In genomic region chr2:96934831-96935545, GRCh38 we compare ENCODE assay signal across 1 cellular context.
TF ChIP-seq lines count a peak whose summit lies in the region.

No MANE protein-coding gene starts in this region.

TF ChIP-seq in HepG2, 621 proteins besides CTCF, POLR2A, EP300 and RAD21:
- TF ChIP-seq, protein P1, sequence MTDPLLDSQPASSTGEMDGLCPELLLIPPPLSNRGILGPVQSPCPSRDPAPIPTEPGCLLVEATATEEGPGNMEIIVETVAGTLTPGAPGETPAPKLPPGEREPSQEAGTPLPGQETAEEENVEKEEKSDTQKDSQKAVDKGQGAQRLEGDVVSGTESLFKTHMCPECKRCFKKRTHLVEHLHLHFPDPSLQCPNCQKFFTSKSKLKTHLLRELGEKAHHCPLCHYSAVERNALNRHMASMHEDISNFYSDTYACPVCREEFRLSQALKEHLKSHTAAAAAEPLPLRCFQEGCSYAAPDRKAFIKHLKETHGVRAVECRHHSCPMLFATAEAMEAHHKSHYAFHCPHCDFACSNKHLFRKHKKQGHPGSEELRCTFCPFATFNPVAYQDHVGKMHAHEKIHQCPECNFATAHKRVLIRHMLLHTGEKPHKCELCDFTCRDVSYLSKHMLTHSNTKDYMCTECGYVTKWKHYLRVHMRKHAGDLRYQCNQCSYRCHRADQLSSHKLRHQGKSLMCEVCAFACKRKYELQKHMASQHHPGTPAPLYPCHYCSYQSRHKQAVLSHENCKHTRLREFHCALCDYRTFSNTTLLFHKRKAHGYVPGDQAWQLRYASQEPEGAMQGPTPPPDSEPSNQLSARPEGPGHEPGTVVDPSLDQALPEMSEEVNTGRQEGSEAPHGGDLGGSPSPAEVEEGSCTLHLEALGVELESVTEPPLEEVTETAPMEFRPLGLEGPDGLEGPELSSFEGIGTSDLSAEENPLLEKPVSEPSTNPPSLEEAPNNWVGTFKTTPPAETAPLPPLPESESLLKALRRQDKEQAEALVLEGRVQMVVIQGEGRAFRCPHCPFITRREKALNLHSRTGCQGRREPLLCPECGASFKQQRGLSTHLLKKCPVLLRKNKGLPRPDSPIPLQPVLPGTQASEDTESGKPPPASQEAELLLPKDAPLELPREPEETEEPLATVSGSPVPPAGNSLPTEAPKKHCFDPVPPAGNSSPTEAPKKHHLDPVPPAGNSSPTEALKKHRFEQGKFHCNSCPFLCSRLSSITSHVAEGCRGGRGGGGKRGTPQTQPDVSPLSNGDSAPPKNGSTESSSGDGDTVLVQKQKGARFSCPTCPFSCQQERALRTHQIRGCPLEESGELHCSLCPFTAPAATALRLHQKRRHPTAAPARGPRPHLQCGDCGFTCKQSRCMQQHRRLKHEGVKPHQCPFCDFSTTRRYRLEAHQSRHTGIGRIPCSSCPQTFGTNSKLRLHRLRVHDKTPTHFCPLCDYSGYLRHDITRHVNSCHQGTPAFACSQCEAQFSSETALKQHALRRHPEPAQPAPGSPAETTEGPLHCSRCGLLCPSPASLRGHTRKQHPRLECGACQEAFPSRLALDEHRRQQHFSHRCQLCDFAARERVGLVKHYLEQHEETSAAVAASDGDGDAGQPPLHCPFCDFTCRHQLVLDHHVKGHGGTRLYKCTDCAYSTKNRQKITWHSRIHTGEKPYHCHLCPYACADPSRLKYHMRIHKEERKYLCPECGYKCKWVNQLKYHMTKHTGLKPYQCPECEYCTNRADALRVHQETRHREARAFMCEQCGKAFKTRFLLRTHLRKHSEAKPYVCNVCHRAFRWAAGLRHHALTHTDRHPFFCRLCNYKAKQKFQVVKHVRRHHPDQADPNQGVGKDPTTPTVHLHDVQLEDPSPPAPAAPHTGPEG (CRISPR knock-in tag; IDR thresholded peaks at IDR 0.05): no peak
- TF ChIP-seq, protein P2, sequence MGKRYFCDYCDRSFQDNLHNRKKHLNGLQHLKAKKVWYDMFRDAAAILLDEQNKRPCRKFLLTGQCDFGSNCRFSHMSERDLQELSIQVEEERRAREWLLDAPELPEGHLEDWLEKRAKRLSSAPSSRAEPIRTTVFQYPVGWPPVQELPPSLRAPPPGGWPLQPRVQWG (CRISPR knock-in tag; IDR thresholded peaks at IDR 0.05; ENCODE audit: borderline replicate concordance, low read depth): no peak
- TF ChIP-seq, protein P3, sequence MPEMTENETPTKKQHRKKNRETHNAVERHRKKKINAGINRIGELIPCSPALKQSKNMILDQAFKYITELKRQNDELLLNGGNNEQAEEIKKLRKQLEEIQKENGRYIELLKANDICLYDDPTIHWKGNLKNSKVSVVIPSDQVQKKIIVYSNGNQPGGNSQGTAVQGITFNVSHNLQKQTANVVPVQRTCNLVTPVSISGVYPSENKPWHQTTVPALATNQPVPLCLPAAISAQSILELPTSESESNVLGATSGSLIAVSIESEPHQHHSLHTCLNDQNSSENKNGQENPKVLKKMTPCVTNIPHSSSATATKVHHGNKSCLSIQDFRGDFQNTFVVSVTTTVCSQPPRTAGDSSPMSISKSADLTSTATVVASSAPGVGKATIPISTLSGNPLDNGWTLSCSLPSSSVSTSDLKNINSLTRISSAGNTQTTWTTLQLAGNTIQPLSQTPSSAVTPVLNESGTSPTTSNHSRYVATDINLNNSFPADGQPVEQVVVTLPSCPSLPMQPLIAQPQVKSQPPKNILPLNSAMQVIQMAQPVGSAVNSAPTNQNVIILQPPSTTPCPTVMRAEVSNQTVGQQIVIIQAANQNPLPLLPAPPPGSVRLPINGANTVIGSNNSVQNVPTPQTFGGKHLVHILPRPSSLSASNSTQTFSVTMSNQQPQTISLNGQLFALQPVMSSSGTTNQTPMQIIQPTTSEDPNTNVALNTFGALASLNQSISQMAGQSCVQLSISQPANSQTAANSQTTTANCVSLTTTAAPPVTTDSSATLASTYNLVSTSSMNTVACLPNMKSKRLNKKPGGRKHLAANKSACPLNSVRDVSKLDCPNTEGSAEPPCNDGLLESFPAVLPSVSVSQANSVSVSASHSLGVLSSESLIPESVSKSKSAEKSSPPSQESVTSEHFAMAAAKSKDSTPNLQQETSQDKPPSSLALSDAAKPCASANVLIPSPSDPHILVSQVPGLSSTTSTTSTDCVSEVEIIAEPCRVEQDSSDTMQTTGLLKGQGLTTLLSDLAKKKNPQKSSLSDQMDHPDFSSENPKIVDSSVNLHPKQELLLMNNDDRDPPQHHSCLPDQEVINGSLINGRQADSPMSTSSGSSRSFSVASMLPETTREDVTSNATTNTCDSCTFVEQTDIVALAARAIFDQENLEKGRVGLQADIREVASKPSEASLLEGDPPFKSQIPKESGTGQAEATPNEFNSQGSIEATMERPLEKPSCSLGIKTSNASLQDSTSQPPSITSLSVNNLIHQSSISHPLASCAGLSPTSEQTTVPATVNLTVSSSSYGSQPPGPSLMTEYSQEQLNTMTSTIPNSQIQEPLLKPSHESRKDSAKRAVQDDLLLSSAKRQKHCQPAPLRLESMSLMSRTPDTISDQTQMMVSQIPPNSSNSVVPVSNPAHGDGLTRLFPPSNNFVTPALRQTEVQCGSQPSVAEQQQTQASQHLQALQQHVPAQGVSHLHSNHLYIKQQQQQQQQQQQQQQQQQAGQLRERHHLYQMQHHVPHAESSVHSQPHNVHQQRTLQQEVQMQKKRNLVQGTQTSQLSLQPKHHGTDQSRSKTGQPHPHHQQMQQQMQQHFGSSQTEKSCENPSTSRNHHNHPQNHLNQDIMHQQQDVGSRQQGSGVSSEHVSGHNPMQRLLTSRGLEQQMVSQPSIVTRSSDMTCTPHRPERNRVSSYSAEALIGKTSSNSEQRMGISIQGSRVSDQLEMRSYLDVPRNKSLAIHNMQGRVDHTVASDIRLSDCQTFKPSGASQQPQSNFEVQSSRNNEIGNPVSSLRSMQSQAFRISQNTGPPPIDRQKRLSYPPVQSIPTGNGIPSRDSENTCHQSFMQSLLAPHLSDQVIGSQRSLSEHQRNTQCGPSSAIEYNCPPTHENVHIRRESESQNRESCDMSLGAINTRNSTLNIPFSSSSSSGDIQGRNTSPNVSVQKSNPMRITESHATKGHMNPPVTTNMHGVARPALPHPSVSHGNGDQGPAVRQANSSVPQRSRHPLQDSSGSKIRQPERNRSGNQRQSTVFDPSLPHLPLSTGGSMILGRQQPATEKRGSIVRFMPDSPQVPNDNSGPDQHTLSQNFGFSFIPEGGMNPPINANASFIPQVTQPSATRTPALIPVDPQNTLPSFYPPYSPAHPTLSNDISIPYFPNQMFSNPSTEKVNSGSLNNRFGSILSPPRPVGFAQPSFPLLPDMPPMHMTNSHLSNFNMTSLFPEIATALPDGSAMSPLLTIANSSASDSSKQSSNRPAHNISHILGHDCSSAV (CRISPR knock-in tag; IDR thresholded peaks at IDR 0.05; ENCODE audit: borderline replicate concordance): no peak
- no peak for TF ChIP-seq ZBTB39 (CRISPR knock-in tag; IDR thresholded peaks at IDR 0.05)
- TF ChIP-seq ZNF292 (CRISPR knock-in tag; IDR thresholded peaks at IDR 0.05; ENCODE audit: borderline replicate concordance, low read depth): no peak
- TF ChIP-seq ZNF782 (CRISPR knock-in tag; IDR thresholded peaks at IDR 0.05; ENCODE audit: borderline replicate concordance): no peak
- no peak for TF ChIP-seq HNRNPL (IDR thresholded peaks at IDR 0.05; ENCODE audit: low read depth, low read length)
- TF ChIP-seq ZNF589 (CRISPR knock-in tag; conservative IDR thresholded peaks at IDR 0.05): no peak
- TF ChIP-seq ZEB1 (IDR thresholded peaks at IDR 0.05; ENCODE audit: insufficient replicate concordance, low read depth): no peak
- TF ChIP-seq, protein P4, sequence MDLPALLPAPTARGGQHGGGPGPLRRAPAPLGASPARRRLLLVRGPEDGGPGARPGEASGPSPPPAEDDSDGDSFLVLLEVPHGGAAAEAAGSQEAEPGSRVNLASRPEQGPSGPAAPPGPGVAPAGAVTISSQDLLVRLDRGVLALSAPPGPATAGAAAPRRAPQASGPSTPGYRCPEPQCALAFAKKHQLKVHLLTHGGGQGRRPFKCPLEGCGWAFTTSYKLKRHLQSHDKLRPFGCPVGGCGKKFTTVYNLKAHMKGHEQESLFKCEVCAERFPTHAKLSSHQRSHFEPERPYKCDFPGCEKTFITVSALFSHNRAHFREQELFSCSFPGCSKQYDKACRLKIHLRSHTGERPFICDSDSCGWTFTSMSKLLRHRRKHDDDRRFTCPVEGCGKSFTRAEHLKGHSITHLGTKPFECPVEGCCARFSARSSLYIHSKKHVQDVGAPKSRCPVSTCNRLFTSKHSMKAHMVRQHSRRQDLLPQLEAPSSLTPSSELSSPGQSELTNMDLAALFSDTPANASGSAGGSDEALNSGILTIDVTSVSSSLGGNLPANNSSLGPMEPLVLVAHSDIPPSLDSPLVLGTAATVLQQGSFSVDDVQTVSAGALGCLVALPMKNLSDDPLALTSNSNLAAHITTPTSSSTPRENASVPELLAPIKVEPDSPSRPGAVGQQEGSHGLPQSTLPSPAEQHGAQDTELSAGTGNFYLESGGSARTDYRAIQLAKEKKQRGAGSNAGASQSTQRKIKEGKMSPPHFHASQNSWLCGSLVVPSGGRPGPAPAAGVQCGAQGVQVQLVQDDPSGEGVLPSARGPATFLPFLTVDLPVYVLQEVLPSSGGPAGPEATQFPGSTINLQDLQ (CRISPR knock-in tag; IDR thresholded peaks at IDR 0.05): no peak
- TF ChIP-seq, protein P5, sequence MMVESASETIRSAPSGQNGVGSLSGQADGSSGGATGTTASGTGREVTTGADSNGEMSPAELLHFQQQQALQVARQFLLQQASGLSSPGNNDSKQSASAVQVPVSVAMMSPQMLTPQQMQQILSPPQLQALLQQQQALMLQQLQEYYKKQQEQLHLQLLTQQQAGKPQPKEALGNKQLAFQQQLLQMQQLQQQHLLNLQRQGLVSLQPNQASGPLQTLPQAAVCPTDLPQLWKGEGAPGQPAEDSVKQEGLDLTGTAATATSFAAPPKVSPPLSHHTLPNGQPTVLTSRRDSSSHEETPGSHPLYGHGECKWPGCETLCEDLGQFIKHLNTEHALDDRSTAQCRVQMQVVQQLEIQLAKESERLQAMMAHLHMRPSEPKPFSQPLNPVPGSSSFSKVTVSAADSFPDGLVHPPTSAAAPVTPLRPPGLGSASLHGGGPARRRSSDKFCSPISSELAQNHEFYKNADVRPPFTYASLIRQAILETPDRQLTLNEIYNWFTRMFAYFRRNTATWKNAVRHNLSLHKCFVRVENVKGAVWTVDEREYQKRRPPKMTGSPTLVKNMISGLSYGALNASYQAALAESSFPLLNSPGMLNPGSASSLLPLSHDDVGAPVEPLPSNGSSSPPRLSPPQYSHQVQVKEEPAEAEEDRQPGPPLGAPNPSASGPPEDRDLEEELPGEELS (CRISPR knock-in tag; IDR thresholded peaks at IDR 0.05): no peak
- TF ChIP-seq CBX2 (IDR thresholded peaks at IDR 0.05; ENCODE audit: low read depth, low read length): no peak
- no peak for TF ChIP-seq CBX2 (CRISPR knock-in tag; IDR thresholded peaks at IDR 0.05; ENCODE audit: low read depth)
- TF ChIP-seq ZMYM2 (CRISPR knock-in tag; IDR thresholded peaks at IDR 0.05): no peak
